1 cellular context compared by ENCODE assay signal in genomic region chr19:2253106-2254051, GRCh38.
TF ChIP-seq lines count a peak whose summit lies in the region.

No MANE protein-coding gene starts in this region.

TF ChIP-seq in HepG2, 621 proteins besides CTCF, POLR2A, EP300 and RAD21 (continued from another document and continues in another):
- TF ChIP-seq ZNF512B (CRISPR knock-in tag; IDR thresholded peaks at IDR 0.05; ENCODE audit: borderline replicate concordance): no peak
- TF ChIP-seq SMAD9 (CRISPR knock-in tag; IDR thresholded peaks at IDR 0.05): no peak
- no peak for TF ChIP-seq ZNF720 (CRISPR knock-in tag; IDR thresholded peaks at IDR 0.05)
- no peak for TF ChIP-seq HOXA7 (CRISPR knock-in tag; IDR thresholded peaks at IDR 0.05)
- no peak for TF ChIP-seq ZNF33A (CRISPR knock-in tag; IDR thresholded peaks at IDR 0.05; ENCODE audit: borderline replicate concordance)
- peak; percentile 91 for TF ChIP-seq ZFP90 (CRISPR knock-in tag; IDR thresholded peaks at IDR 0.05; ENCODE audit: borderline replicate concordance)
- TF ChIP-seq POLR2AphosphoS2 (IDR thresholded peaks at IDR 0.05; ENCODE audit: low read depth, low read length): no peak
- peak; percentile 12; the same call in 1 of the 2 replicates for TF ChIP-seq NFAT5 (CRISPR knock-in tag; IDR thresholded peaks at IDR 0.05)
- TF ChIP-seq TFDP2 (CRISPR knock-in tag; IDR thresholded peaks at IDR 0.05): peak; percentile 65; the same call in 1 of the 2 replicates
- TF ChIP-seq ZNF570 (CRISPR knock-in tag; IDR thresholded peaks at IDR 0.05; ENCODE audit: borderline replicate concordance): no peak
- no peak for TF ChIP-seq THYN1 (CRISPR knock-in tag; IDR thresholded peaks at IDR 0.05; ENCODE audit: borderline replicate concordance, low read depth)
- no peak for TF ChIP-seq TCF7 (IDR thresholded peaks at IDR 0.05; ENCODE audit: low read depth)
- no peak for TF ChIP-seq NAIF1 (CRISPR knock-in tag; IDR thresholded peaks at IDR 0.05; ENCODE audit: borderline replicate concordance)
- no peak for TF ChIP-seq PAF1 (CRISPR knock-in tag; IDR thresholded peaks at IDR 0.05)
- TF ChIP-seq ZBTB20 (CRISPR knock-in tag; IDR thresholded peaks at IDR 0.05; ENCODE audit: borderline replicate concordance, low read depth): no peak
- TF ChIP-seq ASH2L (IDR thresholded peaks at IDR 0.05; ENCODE audit: insufficient read length, low read depth, low read length): no peak
- no peak for TF ChIP-seq GPN1 (CRISPR knock-in tag; IDR thresholded peaks at IDR 0.05; ENCODE audit: borderline replicate concordance)
- no peak for TF ChIP-seq SMARCC2 (IDR thresholded peaks at IDR 0.05)
- TF ChIP-seq RFX5 (IDR thresholded peaks at IDR 0.05; ENCODE audit: low read depth, low read length): no peak
- no peak for TF ChIP-seq ZNF34 (CRISPR knock-in tag; IDR thresholded peaks at IDR 0.05; ENCODE audit: borderline replicate concordance)
- no peak; the same call in 1 of the 2 replicates for TF ChIP-seq REL (CRISPR knock-in tag; conservative IDR thresholded peaks at IDR 0.05)
- TF ChIP-seq ZSCAN21 (CRISPR knock-in tag; IDR thresholded peaks at IDR 0.05; ENCODE audit: borderline replicate concordance): peak; percentile 63; the same call in 1 of the 2 replicates
- no peak for TF ChIP-seq ARNTL (CRISPR knock-in tag; IDR thresholded peaks at IDR 0.05)
- no peak for TF ChIP-seq NPAS2 (CRISPR knock-in tag; IDR thresholded peaks at IDR 0.05; ENCODE audit: borderline replicate concordance)
- no peak for TF ChIP-seq ZXDC (CRISPR knock-in tag; IDR thresholded peaks at IDR 0.05)
- TF ChIP-seq ZNF644 (CRISPR knock-in tag; IDR thresholded peaks at IDR 0.05; ENCODE audit: low read depth): no peak
- TF ChIP-seq MYNN (CRISPR knock-in tag; IDR thresholded peaks at IDR 0.05; ENCODE audit: low read depth): no peak; the same call in 1 of the 2 replicates
- peak; percentile 61; the same call in 1 of the 2 replicates for TF ChIP-seq NR2C2 (CRISPR knock-in tag; IDR thresholded peaks at IDR 0.05; ENCODE audit: borderline replicate concordance)
- TF ChIP-seq RXRA (CRISPR knock-in tag; IDR thresholded peaks at IDR 0.05): 0 out of 2 replicates have a peak, but pooled peaks have one; percentile 25
- TF ChIP-seq ATF5 (CRISPR knock-in tag; IDR thresholded peaks at IDR 0.05; ENCODE audit: low read depth): no peak
- TF ChIP-seq ZBTB7A (CRISPR knock-in tag; IDR thresholded peaks at IDR 0.05): peak; percentile 83; the same call in 1 of the 2 replicates
- TF ChIP-seq ELK4 (CRISPR knock-in tag; IDR thresholded peaks at IDR 0.05; ENCODE audit: borderline replicate concordance): no peak
- no peak for TF ChIP-seq ZNF616 (CRISPR knock-in tag; IDR thresholded peaks at IDR 0.05; ENCODE audit: low read depth)
- peak; percentile 22; the same call in 1 of the 2 replicates for TF ChIP-seq DMAP1 (CRISPR knock-in tag; IDR thresholded peaks at IDR 0.05)
- no peak for TF ChIP-seq SNAPC2 (CRISPR knock-in tag; IDR thresholded peaks at IDR 0.05)
- TF ChIP-seq NBN (conservative IDR thresholded peaks at IDR 0.05): no peak
- no peak; the same call in 1 of the 2 replicates for TF ChIP-seq ZNF180 (CRISPR knock-in tag; IDR thresholded peaks at IDR 0.05; ENCODE audit: borderline replicate concordance, low read depth)
- no peak for TF ChIP-seq ARID5B (CRISPR knock-in tag; IDR thresholded peaks at IDR 0.05)
- TF ChIP-seq ZBTB8A (CRISPR knock-in tag; IDR thresholded peaks at IDR 0.05; ENCODE audit: borderline replicate concordance, low read depth): no peak
- TF ChIP-seq RBM39 (IDR thresholded peaks at IDR 0.05; ENCODE audit: low read depth, low read length, poor library complexity, severe bottlenecking): peak; percentile 30
- no peak for TF ChIP-seq POGZ (CRISPR knock-in tag; IDR thresholded peaks at IDR 0.05)
- TF ChIP-seq ZNF75D (CRISPR knock-in tag; IDR thresholded peaks at IDR 0.05; ENCODE audit: borderline replicate concordance): no peak
- no peak for TF ChIP-seq PHB2 (IDR thresholded peaks at IDR 0.05; ENCODE audit: partially characterized antibody)
- TF ChIP-seq LBX2 (CRISPR knock-in tag; IDR thresholded peaks at IDR 0.05; ENCODE audit: borderline replicate concordance): no peak
- TF ChIP-seq HBP1 (CRISPR knock-in tag; IDR thresholded peaks at IDR 0.05; ENCODE audit: low read depth): no peak
